In the genomic region with DNA sequence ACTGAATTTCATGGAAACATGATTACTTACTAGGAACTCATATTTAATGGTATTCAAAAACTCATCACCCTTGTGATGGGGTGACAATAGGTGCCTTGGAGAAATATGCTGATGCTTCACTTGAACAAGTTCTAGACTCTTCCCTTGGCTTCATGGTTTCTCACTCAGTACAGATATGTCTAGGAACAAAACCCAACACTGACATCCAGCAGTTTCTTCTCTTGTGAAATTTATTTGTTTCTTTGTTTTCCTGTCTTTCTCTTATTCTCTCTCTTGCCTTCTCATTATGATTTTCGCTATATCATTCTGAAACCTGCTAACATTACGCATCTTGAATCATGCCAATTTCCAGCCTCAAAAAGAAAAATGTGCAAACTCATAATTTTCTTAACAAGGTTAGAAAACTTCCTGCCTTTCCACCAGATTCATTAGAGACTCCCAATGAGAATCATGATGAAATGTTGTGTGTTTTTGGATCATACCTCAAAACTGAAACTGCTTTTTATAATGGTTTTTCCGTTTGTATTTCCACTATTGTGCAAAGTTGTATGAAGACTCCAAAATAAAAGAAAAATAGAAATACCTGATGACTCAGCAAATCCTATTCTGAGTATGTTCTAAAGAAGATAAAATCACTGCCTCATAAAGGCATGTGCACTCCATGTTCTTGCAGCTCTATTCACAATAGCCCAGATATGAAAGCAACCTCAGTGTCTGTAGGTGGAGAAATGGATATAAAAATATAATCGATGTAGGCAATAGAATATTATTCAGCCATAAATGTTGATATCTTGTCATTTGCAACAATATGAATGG, we compare ENCODE assay signal across 17 cellular contexts.
"Had no signal": no experiment of that assay in that cellular context is flagged by ENCODE, and none has a peak within 500 bp of the region (broad histone marks: within the 10 kb centered on the region; RNA-seq: fewer than 3 reads in every experiment).

No MANE protein-coding gene starts in this region.

- ATAC-seq: gastroesophageal sphincter, heart left ventricle, left ventricle myocardium superior had no signal

- H3K36me3 Mint-ChIP-seq: neural progenitor cell had no signal

- H3K27ac Mint-ChIP-seq: activated naive CD4-positive, alpha-beta T cell treated with anti-CD3 and anti-CD28 coated beads, Interleukin-2, amount 50 U/mL, for 72 hours; dendritic cell treated with granulocyte-macrophage colony-stimulating factor and Interleukin-4, amounts not matched to agents 40 ng/mL and 50 ng/mL, for 4 days; neural progenitor cell; stimulated activated naive CD8-positive, alpha-beta T cell treated with anti-CD3 and anti-CD28 coated beads, Interleukin-15, Interleukin-2, amounts not matched to agents 100 ng/mL and 50 ng/mL, for 24 hours had no signal

- H3K9me3 Mint-ChIP-seq: stimulated activated naive CD8-positive, alpha-beta T cell treated with anti-CD3 and anti-CD28 coated beads, Interleukin-15, Interleukin-2, amounts not matched to agents 100 ng/mL and 50 ng/mL, for 24 hours had no signal

- H3K4me3 Mint-ChIP-seq: dendritic cell treated with granulocyte-macrophage colony-stimulating factor and Interleukin-4, amounts not matched to agents 40 ng/mL and 50 ng/mL, for 4 days; neural progenitor cell; stimulated activated naive CD8-positive, alpha-beta T cell treated with anti-CD3 and anti-CD28 coated beads, Interleukin-15, Interleukin-2, amounts not matched to agents 100 ng/mL and 50 ng/mL, for 24 hours had no signal

- H3K27ac ChIP-seq: cardiac muscle cell, esophagus muscularis mucosa, gastroesophageal sphincter, heart left ventricle, neural progenitor cell, prostate gland, right atrium auricular region, tibial nerve had no signal

- H3K4me1 ChIP-seq: esophagus muscularis mucosa, gastroesophageal sphincter, heart left ventricle, neural progenitor cell, prostate gland, right atrium auricular region, tibial nerve had no signal

- H3K9me3 ChIP-seq: esophagus muscularis mucosa, gastroesophageal sphincter, heart left ventricle, prostate gland, right atrium auricular region, tibial nerve had no signal

- H3K4me2 ChIP-seq: neural progenitor cell had no signal

- H2AFZ ChIP-seq: neural progenitor cell had no signal

- H3K9ac ChIP-seq: neural progenitor cell had no signal

- H3K4me1 Mint-ChIP-seq: neural progenitor cell had no signal

- H3K36me3 ChIP-seq: cardiac muscle cell, esophagus muscularis mucosa, gastroesophageal sphincter, heart left ventricle, neural progenitor cell, prostate gland, right atrium auricular region, tibial nerve had no signal

- H3K27me3 ChIP-seq: cardiac muscle cell, esophagus muscularis mucosa, gastroesophageal sphincter, neural progenitor cell, right atrium auricular region, tibial nerve had no signal

- DNase-seq: activated CD4-positive, alpha-beta T cell treated with anti-CD3 and anti-CD28 coated beads for 1 hour; activated CD4-positive, alpha-beta T cell treated with anti-CD3 and anti-CD28 coated beads, Interleukin-2, amount 50 U/mL, for 48 hours; amniotic stem cell; effector CD8-positive, alpha-beta T cell; heart left ventricle; left ventricle myocardium superior; T1000 had no signal

- H3K4me3 ChIP-seq: cardiac muscle cell, esophagus muscularis mucosa, gastroesophageal sphincter, heart left ventricle, neural progenitor cell, prostate gland, right atrium auricular region, tibial nerve had no signal
